In the genomic region with DNA sequence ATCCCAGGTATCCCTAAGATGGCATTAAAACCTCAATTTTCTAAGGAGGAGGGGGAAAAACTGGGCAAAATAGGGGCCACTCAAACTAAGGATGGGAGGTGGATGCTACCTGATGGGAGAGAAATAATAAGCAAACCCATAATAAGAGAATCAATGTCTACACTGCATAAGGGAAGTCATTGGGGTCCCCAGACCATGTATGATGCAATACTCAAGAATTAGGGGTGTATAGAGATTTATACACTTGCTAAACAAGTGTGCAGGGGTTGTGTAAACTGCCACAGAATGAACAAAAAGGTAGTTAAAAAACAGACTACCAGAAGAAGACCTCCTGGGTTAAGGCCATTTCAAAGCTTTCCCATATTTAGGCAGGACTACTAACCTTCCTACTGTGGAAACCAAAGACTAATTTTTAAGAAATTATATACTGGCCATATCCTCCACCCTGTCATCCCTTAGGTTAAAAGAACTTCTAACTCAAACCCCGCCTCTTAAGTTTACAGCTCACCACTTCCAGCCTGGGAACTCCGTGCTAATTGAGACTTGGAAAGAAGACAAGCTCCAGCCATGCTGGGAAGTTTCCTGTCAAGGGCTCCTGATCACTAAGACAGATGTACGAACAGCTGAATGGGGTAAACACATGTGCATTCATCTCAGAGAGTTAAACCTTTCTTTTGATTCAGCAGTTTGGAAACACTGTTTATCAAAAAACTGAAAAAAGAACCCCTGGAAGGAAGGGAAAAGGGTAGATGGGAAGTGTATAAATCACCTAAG, we compare ENCODE assay signal across 25 cellular contexts.
DNase-seq lines count a peak whose midpoint lies in the region; ATAC-seq, FAIRE-seq and TF ChIP-seq lines count a peak whose summit lies in the region.
"Had no signal": no experiment of that assay in that cellular context is flagged by ENCODE, and none has a peak within 500 bp of the region (broad histone marks: within the 10 kb centered on the region; RNA-seq: fewer than 3 reads in every experiment).

No MANE protein-coding gene starts in this region.

- no peak overlapping the region for H3K18ac ChIP-seq in mesenchymal stem cell (ENCODE audit: low read depth in 1 of 2, low read length in 2 of 2)

- peaks cover 17 to 24% of the 10 kb centered on the region in 2 donors for H3K27me3 Mint-ChIP-seq in natural killer cell (ENCODE audit: low read depth in 2 of 2)
- H3K27me3 Mint-ChIP-seq: activated naive CD8-positive, alpha-beta T cell treated with anti-CD3 and anti-CD28 coated beads for 36 hours; activated T-helper 17 cell treated with anti-CD3 and anti-CD28 coated beads, Interleukin-2, amount 50 U/mL, for 72 hours had no signal

- H3K36me3 ChIP-seq in HepG2 (replicated peaks in 1 of 2; ENCODE audit: control insufficient read depth in 1 of 2, insufficient read depth in 2 of 2, low read length in 2 of 2): no peaks in the 10 kb centered on the region
- no peaks in the 10 kb centered on the region for H3K36me3 ChIP-seq in right lobe of liver
- no peaks in the 10 kb centered on the region for H3K36me3 ChIP-seq in SJSA1
- no peaks in the 10 kb centered on the region for H3K36me3 ChIP-seq in mesenchymal stem cell (ENCODE audit: control insufficient read depth in 1 of 2, insufficient read depth in 2 of 2, low read depth in 1 of 2, low read length in 2 of 2)
- H3K36me3 ChIP-seq: brain microvascular endothelial cell, HAP-1, tibial artery had no signal

- no peak overlapping the region for H2AK5ac ChIP-seq in mesenchymal stem cell (ENCODE audit: low read length, severe bottlenecking)

- H3K4me3 ChIP-seq in HepG2 (replicated peaks in 1 of 3; ENCODE audit: insufficient read depth in 1 of 3, low read depth in 2 of 3, low read length in 3 of 3): no peak overlapping the region
- no peak overlapping the region for H3K4me3 ChIP-seq in right lobe of liver
- H3K4me3 ChIP-seq in SJSA1: no peak overlapping the region
- H3K4me3 ChIP-seq in mesenchymal stem cell (ENCODE audit: insufficient read depth in 1 of 2, low read depth in 1 of 2, low read length in 2 of 2): no peak overlapping the region
- H3K4me3 ChIP-seq: coronary artery, HAP-1, tibial artery had no signal

- no peak for TF ChIP-seq RAD21 in HepG2 (CRISPR knock-in tag; IDR thresholded peaks at IDR 0.05)

- no peak overlapping the region for H3K14ac ChIP-seq in mesenchymal stem cell (ENCODE audit: low read length in 2 of 2)

- CTCF ChIA-PET in HepG2 (lab: Yijun Ruan, JAX; ENCODE audit: low intra/inter-chr PET ratio, low total read pairs): no interaction called here

- in situ Hi-C loops in HepG2 (cut with HindIII; ENCODE audit: extremely low pct_ligation_motif_present, low pct_unique_long_range_greater_than_20kb): no loop called here

- H2AFZ ChIP-seq in HepG2 (ENCODE audit: low read length) (no peak overlapping the region), mesenchymal stem cell (ENCODE audit: low read depth, low read length) (no peak overlapping the region)

- no peaks in the 10 kb centered on the region for H4K20me1 ChIP-seq in HepG2 (ENCODE audit: insufficient read depth, low read length)

- H3K27ac ChIP-seq in HepG2 (ENCODE audit: extremely low read length, insufficient read depth, low read length): no peak overlapping the region
- H3K27ac ChIP-seq in right lobe of liver: no peak overlapping the region
- peak overlapping the region; percentile 94 for H3K27ac ChIP-seq in SJSA1
- H3K27ac ChIP-seq in mesenchymal stem cell (ENCODE audit: low read length, poor library complexity, severe bottlenecking): no peak overlapping the region
- H3K27ac ChIP-seq: brain microvascular endothelial cell, coronary artery, KMS-11, tibial artery had no signal

- no peaks in the 10 kb centered on the region for H3K36me3 Mint-ChIP-seq in natural killer cell
- H3K36me3 Mint-ChIP-seq: activated naive CD8-positive, alpha-beta T cell treated with anti-CD3 and anti-CD28 coated beads for 36 hours; CD4-positive, alpha-beta memory T cell had no signal

- H2BK5ac ChIP-seq in mesenchymal stem cell (ENCODE audit: low read depth, low read length, poor library complexity, severe bottlenecking): no peak overlapping the region

- no peaks in the 10 kb centered on the region for H3K79me2 ChIP-seq in HepG2 (ENCODE audit: insufficient read depth, low read length)

- TF ChIP-seq CTCF in HepG2 (CRISPR knock-in tag; IDR thresholded peaks at IDR 0.05) (no peak), right lobe of liver (IDR thresholded peaks at IDR 0.05) (no peak), natural killer cell (IDR thresholded peaks at IDR 0.05) (no peak)

- H2BK12ac ChIP-seq in mesenchymal stem cell (ENCODE audit: low read length in 2 of 2): no peak overlapping the region

- H3K9ac ChIP-seq in HepG2 (ENCODE audit: insufficient read depth, low read depth, low read length): no peak overlapping the region
- H3K9ac ChIP-seq in mesenchymal stem cell (ENCODE audit: low read length): no peak overlapping the region
- H3K9ac ChIP-seq: KMS-11 had no signal

- no peaks in the 10 kb centered on the region for H3K4me1 ChIP-seq in HepG2 (ENCODE audit: insufficient read depth, low read length)
- H3K4me1 ChIP-seq in right lobe of liver: no peaks in the 10 kb centered on the region
- H3K4me1 ChIP-seq in SJSA1 (replicated peaks): peaks cover 60% of the 10 kb centered on the region
- no peaks in the 10 kb centered on the region for H3K4me1 ChIP-seq in mesenchymal stem cell (ENCODE audit: control insufficient read depth, insufficient read depth, low read depth, low read length)
- H3K4me1 ChIP-seq: HAP-1, tibial artery had no signal

- no peak overlapping the region for H3K23ac ChIP-seq in mesenchymal stem cell (ENCODE audit: low read length in 2 of 2)

- ATAC-seq in HepG2: no peak
- no peak for ATAC-seq in right lobe of liver
- no peak for ATAC-seq in natural killer cell
- ATAC-seq in GM18873 (IDR thresholded peaks at IDR 0.05; ENCODE audit: low FRiP score, unreplicated experiment): no peak
- ATAC-seq: activated T-helper 17 cell treated with anti-CD3 and anti-CD28 coated beads, Interleukin-2, amount 50 U/mL, for 72 hours; sciatic nerve had no signal

- H3K27me3 ChIP-seq in HepG2 (ENCODE audit: control insufficient read depth in 1 of 2, insufficient read depth in 2 of 2, low read length in 2 of 2): peaks cover 0 to 4% of the 10 kb centered on the region in 2 experiments; a peak in 3 of 5 replicates
- H3K27me3 ChIP-seq in right lobe of liver: no peaks in the 10 kb centered on the region
- no peaks in the 10 kb centered on the region for H3K27me3 ChIP-seq in SJSA1 (replicated peaks)
- peaks cover 7 to 29% of the 10 kb centered on the region in 2 experiments for H3K27me3 ChIP-seq in mesenchymal stem cell (ENCODE audit: control insufficient read depth in 1 of 2, insufficient read depth in 1 of 2, low read length in 2 of 2)
- H3K27me3 ChIP-seq: brain microvascular endothelial cell had no signal

- H3K4me2 ChIP-seq in HepG2 (ENCODE audit: low read depth, low read length) (no peak overlapping the region), mesenchymal stem cell (ENCODE audit: low read length, poor library complexity, severe bottlenecking) (no peak overlapping the region)
- H3K4me2 ChIP-seq: KMS-11 had no signal

- H3K27ac Mint-ChIP-seq in natural killer cell: no peak overlapping the region
- H3K27ac Mint-ChIP-seq: activated naive CD8-positive, alpha-beta T cell treated with anti-CD3 and anti-CD28 coated beads for 36 hours; activated T-helper 17 cell treated with anti-CD3 and anti-CD28 coated beads, Interleukin-2, amount 50 U/mL, for 72 hours; CD4-positive, alpha-beta memory T cell; immature natural killer cell had no signal

- no peak overlapping the region for H4K91ac ChIP-seq in mesenchymal stem cell (ENCODE audit: low read length)

- H4K8ac ChIP-seq in mesenchymal stem cell (ENCODE audit: low read length): no peak overlapping the region

- POLR2A ChIA-PET in HepG2 (lab: Yijun Ruan, JAX): no interaction called here

- H3K4me1 Mint-ChIP-seq in natural killer cell: no peaks in the 10 kb centered on the region
- H3K4me1 Mint-ChIP-seq: activated naive CD8-positive, alpha-beta T cell treated with anti-CD3 and anti-CD28 coated beads for 36 hours; activated T-helper 17 cell treated with anti-CD3 and anti-CD28 coated beads, Interleukin-2, amount 50 U/mL, for 72 hours; CD4-positive, alpha-beta memory T cell; immature natural killer cell had no signal

- no peak overlapping the region for H2BK15ac ChIP-seq in mesenchymal stem cell (ENCODE audit: low read depth, poor library complexity, severe bottlenecking)

- TF ChIP-seq EP300 in HepG2 (IDR thresholded peaks at IDR 0.05; ENCODE audit: low read depth in 2 of 2, low read length in 2 of 2) (no peak), HepG2 (CRISPR knock-in tag; IDR thresholded peaks at IDR 0.05; ENCODE audit: borderline replicate concordance) (no peak)

- no peaks in the 10 kb centered on the region for H3K79me1 ChIP-seq in mesenchymal stem cell (replicated peaks; ENCODE audit: low read length, poor library complexity, severe bottlenecking)

- intact Hi-C loops in HepG2 (cut with micrococcal nuclease; ENCODE audit: unreplicated experiment): no loop called here
- intact Hi-C loops in right lobe of liver (cut with DNase I): no loop called here
- intact Hi-C loops in natural killer cell (cut with micrococcal nuclease): no loop called here

- BruUV-seq in HepG2 (replicated peaks; lab: Mats Ljungman, UMichigan): no TSS peak

- no peak overlapping the region for H3K4me3 Mint-ChIP-seq in natural killer cell
- H3K4me3 Mint-ChIP-seq: activated naive CD8-positive, alpha-beta T cell treated with anti-CD3 and anti-CD28 coated beads for 36 hours; activated T-helper 17 cell treated with anti-CD3 and anti-CD28 coated beads, Interleukin-2, amount 50 U/mL, for 72 hours; CD4-positive, alpha-beta memory T cell; immature natural killer cell had no signal

- no peaks in the 10 kb centered on the region for H3K9me3 Mint-ChIP-seq in natural killer cell
- H3K9me3 Mint-ChIP-seq: activated naive CD8-positive, alpha-beta T cell treated with anti-CD3 and anti-CD28 coated beads for 36 hours; activated T-helper 17 cell treated with anti-CD3 and anti-CD28 coated beads, Interleukin-2, amount 50 U/mL, for 72 hours; CD4-positive, alpha-beta memory T cell; immature natural killer cell had no signal

- 20% methylated on average over 3 of the region's 3 CpGs for WGBS in HepG2 (ENCODE audit: low lambda C conversion rate)
- 70% methylated on average over 3 of the region's 3 CpGs for WGBS in right lobe of liver (ENCODE audit: insufficient coverage, low coverage, low lambda C conversion rate, missing lambda C conversion rate)
- 39% methylated on average over 2 of the region's 3 CpGs for WGBS in mesenchymal stem cell

- H3K9me3 ChIP-seq in HepG2 (ENCODE audit: low read length): no peaks in the 10 kb centered on the region
- H3K9me3 ChIP-seq in right lobe of liver: no peaks in the 10 kb centered on the region
- no peaks in the 10 kb centered on the region for H3K9me3 ChIP-seq in SJSA1 (replicated peaks)
- no peaks in the 10 kb centered on the region for H3K9me3 ChIP-seq in mesenchymal stem cell (ENCODE audit: control insufficient read depth, low read length)
- H3K9me3 ChIP-seq: HAP-1, tibial artery had no signal

- no peak overlapping the region for H3K4ac ChIP-seq in mesenchymal stem cell (ENCODE audit: low read depth in 1 of 2, low read length in 2 of 2)

- DNase-seq in HepG2 (ENCODE audit: low spot score) (no peak), right lobe of liver (no peak), SJSA1 (ENCODE audit: low read depth in 1 of 2, low spot score in 2 of 2) (peak in 1 of 2 experiments; percentile 1), mesenchymal stem cell (peak; percentile 24), natural killer cell (no peak), T-helper 1 cell (no peak), DMS153 treated with DMSO at 0.1 percent for 48 hours (lab: John Stamatoyannopoulos, UW; ENCODE audit: unreplicated experiment) (no peak)
- DNase-seq: activated CD4-positive, alpha-beta T cell treated with anti-CD3 and anti-CD28 coated beads for 4 hours; activated naive CD8-positive, alpha-beta T cell treated with anti-CD3 and anti-CD28 coated beads for 36 hours; brain microvascular endothelial cell; CD4-positive, alpha-beta memory T cell; DND-41; immature natural killer cell; NCI-H1092; NCI-H2029 treated with DMSO at 0.1 percent for 48 hours; NCI-H510A; occipital lobe; stimulated activated naive CD4-positive, alpha-beta T cell treated with Interleukin-2 at 50 U/mL for 16 hours; tibial artery had no signal

- H2BK120ac ChIP-seq in mesenchymal stem cell (ENCODE audit: low read depth, low read length): no peak overlapping the region

- FAIRE-seq in HepG2 (lab: Jason Lieb, UNC): no peak

- no peak for TF ChIP-seq POLR2A in HepG2 (IDR thresholded peaks at IDR 0.05; ENCODE audit: insufficient read depth in 1 of 2, low read depth in 2 of 2, low read length in 2 of 2)
- no peak for TF ChIP-seq POLR2A in right lobe of liver (IDR thresholded peaks at IDR 0.05)
